Comparison of ENCODE assay signal across 8 cellular contexts in genomic region chr1:15848143-15848928, GRCh38. TPM values are rescaled to one million over a fixed set of nuclear protein-coding genes. Genes with fewer than 3 reads are reported as not detected.
DNase-seq lines count a peak whose midpoint lies in the region; ATAC-seq and TF ChIP-seq lines count a peak whose summit lies in the region.

No MANE protein-coding gene starts in this region.

- H3K27ac Mint-ChIP-seq in CD4-positive, CD25-positive, alpha-beta regulatory T cell, result peak overlapping the region; percentile 91 to 97 (median 96)
- peak overlapping the region; percentile 97 for H3K27ac Mint-ChIP-seq in activated CD8-positive, alpha-beta T cell treated with anti-CD3 and anti-CD28 coated beads for 36 hours

- POLR2A ChIA-PET in activated CD8-positive, alpha-beta T cell treated with anti-CD3 and anti-CD28 coated beads for 36 hours (lab: Charles Lee), result interaction anchor here (0.9 to 7.3 kb wide), 17 partner anchors 11 to 150 kb away, joined by 3 to 85 read pairs (median 4); no protein-coding TSS in a partner anchor

- H3K9me3 ChIP-seq in CD4-positive, CD25-positive, alpha-beta regulatory T cell (ENCODE audit: control insufficient read depth in 2 of 2, low read length in 2 of 2), result no peaks in the 10 kb centered on the region
- H3K9me3 ChIP-seq in endocrine pancreas (ENCODE audit: control insufficient read depth, low read length) (no peaks in the 10 kb centered on the region), mucosa of stomach (ENCODE audit: control insufficient read depth, low read length) (no peaks in the 10 kb centered on the region)

- intact Hi-C loops in activated CD8-positive, alpha-beta T cell treated with anti-CD3 and anti-CD28 coated beads for 36 hours (cut with micrococcal nuclease), result no loop called here

- H3K36me3 Mint-ChIP-seq in CD4-positive, CD25-positive, alpha-beta regulatory T cell, result no peaks in the 10 kb centered on the region
- H3K36me3 Mint-ChIP-seq in activated CD8-positive, alpha-beta T cell treated with anti-CD3 and anti-CD28 coated beads for 36 hours (ENCODE audit: low read depth), result peaks cover 19% of the 10 kb centered on the region

- TF ChIP-seq CTCF in activated CD8-positive, alpha-beta T cell treated with anti-CD3 and anti-CD28 coated beads for 36 hours (IDR thresholded peaks at IDR 0.05), result no peak

- no peaks in the 10 kb centered on the region for H3K36me3 ChIP-seq in CD4-positive, CD25-positive, alpha-beta regulatory T cell (ENCODE audit: control insufficient read depth, insufficient read depth, low read length)
- H3K36me3 ChIP-seq in endocrine pancreas (ENCODE audit: control insufficient read depth, insufficient read depth, low read length), result no peaks in the 10 kb centered on the region
- H3K36me3 ChIP-seq in mucosa of stomach (ENCODE audit: control insufficient read depth, insufficient read depth, low read length), result no peaks in the 10 kb centered on the region

- H3K27me3 Mint-ChIP-seq in CD4-positive, CD25-positive, alpha-beta regulatory T cell, result no peaks in the 10 kb centered on the region
- H3K27me3 Mint-ChIP-seq in activated CD8-positive, alpha-beta T cell treated with anti-CD3 and anti-CD28 coated beads for 36 hours, result no peaks in the 10 kb centered on the region

- peak overlapping the region; percentile 98 for H3K9ac ChIP-seq in endocrine pancreas (ENCODE audit: control insufficient read depth, insufficient read depth, low read length)
- peak overlapping the region; percentile 94 for H3K9ac ChIP-seq in mucosa of stomach (ENCODE audit: low read length)

- ATAC-seq in CD4-positive, CD25-positive, alpha-beta regulatory T cell (ENCODE audit: low read depth in 2 of 2), result peak; percentile 8 to 13
- peak; percentile 12 for ATAC-seq in GM21576 (IDR thresholded peaks at IDR 0.05; ENCODE audit: unreplicated experiment)
- peak; percentile 12 for ATAC-seq in activated CD8-positive, alpha-beta T cell treated with anti-CD3 and anti-CD28 coated beads for 36 hours

- H3K4me1 Mint-ChIP-seq in CD4-positive, CD25-positive, alpha-beta regulatory T cell, result peaks cover 28 to 72% (median 50%) of the 10 kb centered on the region in 4 donors
- H3K4me1 Mint-ChIP-seq in activated CD8-positive, alpha-beta T cell treated with anti-CD3 and anti-CD28 coated beads for 36 hours (ENCODE audit: low read depth), result peaks cover 42% of the 10 kb centered on the region

- H3K4me3 ChIP-seq in CD4-positive, CD25-positive, alpha-beta regulatory T cell (ENCODE audit: low read depth, low read length), result peak overlapping the region; percentile 99
- H3K4me3 ChIP-seq in endocrine pancreas (ENCODE audit: control insufficient read depth, insufficient read depth, low read length), result peak overlapping the region; percentile 92
- H3K4me3 ChIP-seq in mucosa of stomach (ENCODE audit: low read length), result peak overlapping the region; percentile 80

- H3K9me3 Mint-ChIP-seq in CD4-positive, CD25-positive, alpha-beta regulatory T cell, result peaks cover 0 to 2% (median 0%) of the 10 kb centered on the region in 7 donors
- H3K9me3 Mint-ChIP-seq in activated CD8-positive, alpha-beta T cell treated with anti-CD3 and anti-CD28 coated beads for 36 hours, result no peaks in the 10 kb centered on the region

- DNase-seq in CD4-positive, CD25-positive, alpha-beta regulatory T cell, result peak; percentile 21 to 66 (median 58)
- DNase-seq in M059J (ENCODE audit: low read depth) (peak; percentile 54), epidermal melanocyte (ENCODE audit: insufficient read length, low spot score) (no peak)
- DNase-seq in activated CD8-positive, alpha-beta T cell treated with anti-CD3 and anti-CD28 coated beads for 36 hours, result peak; percentile 60
- peak; percentile 47 for DNase-seq in stimulated activated naive CD4-positive, alpha-beta T cell treated with Interleukin-2 at 50 U/mL for 16 hours (lab: John Stamatoyannopoulos, UW)

- H3K4me1 ChIP-seq in CD4-positive, CD25-positive, alpha-beta regulatory T cell (ENCODE audit: control insufficient read depth, insufficient read depth, low read length, poor library complexity, severe bottlenecking), result peaks cover 69% of the 10 kb centered on the region
- H3K4me1 ChIP-seq in endocrine pancreas (ENCODE audit: control insufficient read depth, insufficient read depth, low read length) (peaks cover 26% of the 10 kb centered on the region), mucosa of stomach (ENCODE audit: control insufficient read depth, insufficient read depth, low read length) (peaks cover 15% of the 10 kb centered on the region)

- peak overlapping the region; percentile 97 to 99 (median 98) for H3K4me3 Mint-ChIP-seq in CD4-positive, CD25-positive, alpha-beta regulatory T cell
- H3K4me3 Mint-ChIP-seq in activated CD8-positive, alpha-beta T cell treated with anti-CD3 and anti-CD28 coated beads for 36 hours, result peak overlapping the region; percentile 98

- H3K27ac ChIP-seq in CD4-positive, CD25-positive, alpha-beta regulatory T cell (ENCODE audit: insufficient read depth, low read length, poor library complexity, severe bottlenecking), result peak overlapping the region; percentile 91

- no peaks in the 10 kb centered on the region for H3K27me3 ChIP-seq in CD4-positive, CD25-positive, alpha-beta regulatory T cell (ENCODE audit: control insufficient read depth, insufficient read depth, low read length)
- no peaks in the 10 kb centered on the region for H3K27me3 ChIP-seq in endocrine pancreas (ENCODE audit: control insufficient read depth, insufficient read depth, low read length)
- H3K27me3 ChIP-seq in mucosa of stomach (ENCODE audit: control insufficient read depth, insufficient read depth, low read length), result no peaks in the 10 kb centered on the region

- CTCF ChIA-PET in activated CD8-positive, alpha-beta T cell treated with anti-CD3 and anti-CD28 coated beads for 36 hours (lab: Charles Lee), result interaction anchor here (0.7 to 3.0 kb wide), 6 partner anchors 11 to 118 kb away, joined by 3 to 24 read pairs (median 4); no protein-coding TSS in a partner anchor

RNA-seq across cellular contexts. Expression of gene SPEN, which starts 0.8 kb away (rescaled TPM):
- 92.4 TPM for total RNA-seq in CD4-positive, CD25-positive, alpha-beta regulatory T cell
- polyA plus RNA-seq in CD4-positive, CD25-positive, alpha-beta regulatory T cell, result 1 to 10 TPM; 7.4 to 9.0 (median 7.9) TPM
- total RNA-seq in M059J (2014; rRNA removed; shearing (Covaris generic)), result 15.9 and 28.9 TPM in 2 replicates
- 10 to 100 TPM; 59.8 to 60.3 TPM for total RNA-seq in activated CD8-positive, alpha-beta T cell treated with anti-CD3 and anti-CD28 coated beads for 36 hours

RNA-seq across cellular contexts. Expression of gene UQCRHL, which starts 40.9 kb away (rescaled TPM):
- 0.59 TPM for total RNA-seq in CD4-positive, CD25-positive, alpha-beta regulatory T cell
- 1 to 10 TPM in 3 of 4 donors, under 1 TPM in 1; 0.94 to 1.7 (median 1.1) TPM for polyA plus RNA-seq in CD4-positive, CD25-positive, alpha-beta regulatory T cell
- 1.4 TPM in 2 replicates for total RNA-seq in M059J (2014; rRNA removed; shearing (Covaris generic))
- total RNA-seq in activated CD8-positive, alpha-beta T cell treated with anti-CD3 and anti-CD28 coated beads for 36 hours, result 1 to 10 TPM; 2.5 to 2.8 TPM
